In genomic region chr22:37043828-37044538, GRCh38 we compare ENCODE assay signal across 8 cellular contexts. TPM values are rescaled to one million over a fixed set of nuclear protein-coding genes. Genes with fewer than 3 reads are reported as not detected.
DNase-seq lines count a peak whose midpoint lies in the region; ATAC-seq and TF ChIP-seq lines count a peak whose summit lies in the region.

No MANE protein-coding gene starts in this region.

- TF ChIP-seq CTCF in AG10803 (conservative IDR thresholded peaks at IDR 0.05; ENCODE audit: low read length) (peak; percentile 51), fibroblast of villous mesenchyme (IDR thresholded peaks at IDR 0.05; ENCODE audit: insufficient read depth, low read depth, low read length) (peak; percentile 72), parathyroid adenoma (IDR thresholded peaks at IDR 0.05) (peak; percentile 56)

- H3K9me3 Mint-ChIP-seq in activated CD4-positive, alpha-beta T cell treated with anti-CD3 and anti-CD28 coated beads, Interleukin-2, amount 10 ng/mL, durations not matched to agents 7 days and 5 days, result no peaks in the 10 kb centered on the region

- no peaks in the 10 kb centered on the region for H3K79me2 ChIP-seq in parathyroid adenoma

- H3K4me3 ChIP-seq in AG10803 (ENCODE audit: low read length) (no peak overlapping the region), fibroblast of villous mesenchyme (ENCODE audit: low read depth, low read length) (no peak overlapping the region), parathyroid adenoma (ENCODE audit: low read depth, low read length) (no peak overlapping the region)

- peak overlapping the region; percentile 17 for H2AFZ ChIP-seq in parathyroid adenoma

- H3K4me1 ChIP-seq in parathyroid adenoma, result no peaks in the 10 kb centered on the region

- no peaks in the 10 kb centered on the region for H3K27me3 ChIP-seq in parathyroid adenoma (ENCODE audit: control insufficient read depth, insufficient read depth, low read length)

- H3K27ac ChIP-seq in parathyroid adenoma, result no peak overlapping the region

- peaks cover 7% of the 10 kb centered on the region for H3K27me3 Mint-ChIP-seq in activated CD4-positive, alpha-beta T cell treated with anti-CD3 and anti-CD28 coated beads, Interleukin-2, amount 10 ng/mL, durations not matched to agents 7 days and 5 days

- ATAC-seq in GM19025 (IDR thresholded peaks at IDR 0.05; ENCODE audit: low read depth, unreplicated experiment) (peak; percentile 55), GM21528 (IDR thresholded peaks at IDR 0.05; ENCODE audit: low FRiP score, unreplicated experiment) (no peak), GM18498 (IDR thresholded peaks at IDR 0.05; ENCODE audit: unreplicated experiment) (no peak)

- no peaks in the 10 kb centered on the region for H3K36me3 Mint-ChIP-seq in activated CD4-positive, alpha-beta T cell treated with anti-CD3 and anti-CD28 coated beads, Interleukin-2, amount 10 ng/mL, durations not matched to agents 7 days and 5 days (ENCODE audit: low read depth)

- H3K9me3 ChIP-seq in parathyroid adenoma (ENCODE audit: control insufficient read depth, low read length), result no peaks in the 10 kb centered on the region

- DNase-seq in AG10803 (ENCODE audit: low read depth) (peak; percentile 25), NCI-H1105 treated with DMSO at 0.1 percent for 48 hours (lab: John Stamatoyannopoulos, UW) (peak; percentile 24), fibroblast of villous mesenchyme (ENCODE audit: low read depth) (peak; percentile 58)
- peak; percentile 49 for DNase-seq in activated CD4-positive, alpha-beta T cell treated with anti-CD3 and anti-CD28 coated beads, Interleukin-2, amount 10 ng/mL, durations not matched to agents 7 days and 5 days

- H3K4me2 ChIP-seq in parathyroid adenoma (ENCODE audit: low read length), result no peak overlapping the region

- CTCF ChIA-PET in activated CD4-positive, alpha-beta T cell treated with anti-CD3 and anti-CD28 coated beads, Interleukin-2, amount 10 ng/mL, durations not matched to agents 7 days and 5 days (lab: Charles Lee), result interaction anchor here (0.7 to 4.2 kb wide), 18 partner anchors 9 to 284 kb away, joined by 3 to 12 read pairs (median 4); no protein-coding TSS in a partner anchor

- POLR2A ChIA-PET in activated CD4-positive, alpha-beta T cell treated with anti-CD3 and anti-CD28 coated beads, Interleukin-2, amount 10 ng/mL, durations not matched to agents 7 days and 5 days (lab: Charles Lee), result no interaction called here

- no peaks in the 10 kb centered on the region for H3K36me3 ChIP-seq in parathyroid adenoma (ENCODE audit: control insufficient read depth, insufficient read depth, low read length)

- H3K9ac ChIP-seq in parathyroid adenoma, result no peak overlapping the region

- H3K27ac Mint-ChIP-seq in activated CD4-positive, alpha-beta T cell treated with anti-CD3 and anti-CD28 coated beads, Interleukin-2, amount 10 ng/mL, durations not matched to agents 7 days and 5 days, result no peak overlapping the region

- peaks cover 25% of the 10 kb centered on the region for H3K4me1 Mint-ChIP-seq in activated CD4-positive, alpha-beta T cell treated with anti-CD3 and anti-CD28 coated beads, Interleukin-2, amount 10 ng/mL, durations not matched to agents 7 days and 5 days

- H3K4me3 Mint-ChIP-seq in activated CD4-positive, alpha-beta T cell treated with anti-CD3 and anti-CD28 coated beads, Interleukin-2, amount 10 ng/mL, durations not matched to agents 7 days and 5 days, result no peak overlapping the region

RNA-seq across cellular contexts. Expression of gene KCTD17, which starts 7.6 kb away (rescaled TPM):
- total RNA-seq in activated CD4-positive, alpha-beta T cell treated with anti-CD3 and anti-CD28 coated beads, Interleukin-2, amount 10 ng/mL, durations not matched to agents 7 days and 5 days, result 10 to 100 TPM; 25.7 to 29.7 TPM
- total RNA-seq in fibroblast of villous mesenchyme, result 28.9 and 34.1 TPM in 2 replicates

RNA-seq across cellular contexts. Expression of gene MPST, which starts 24.4 kb away (rescaled TPM):
- total RNA-seq in activated CD4-positive, alpha-beta T cell treated with anti-CD3 and anti-CD28 coated beads, Interleukin-2, amount 10 ng/mL, durations not matched to agents 7 days and 5 days, result 10 to 100 TPM; 15.6 to 18.8 TPM
- total RNA-seq in fibroblast of villous mesenchyme, result 64.3 and 94.1 TPM in 2 replicates

RNA-seq across cellular contexts. Expression of gene TST, which starts 24.7 kb away (rescaled TPM):
- total RNA-seq in activated CD4-positive, alpha-beta T cell treated with anti-CD3 and anti-CD28 coated beads, Interleukin-2, amount 10 ng/mL, durations not matched to agents 7 days and 5 days, result 1 to 10 TPM; 2.4 to 3.4 TPM
- 45.4 and 54.4 TPM in 2 replicates for total RNA-seq in fibroblast of villous mesenchyme

Comparison
In these comparisons a context has a peak if more than half of its experiments do, and no peak if none do; other contexts are left out.
1. RNA of gene TST, which starts 24.7 kb away (total RNA-seq): 45.4 to 54.4 TPM in fibroblast of villous mesenchyme; 2.4 to 3.4 TPM in activated CD4-positive, alpha-beta T cell treated with anti-CD3 and anti-CD28 coated beads, Interleukin-2, amount 10 ng/mL, durations not matched to agents 7 days and 5 days; every median in the first group is over 10 times any median in the second.
2. Peak in every context shown above with its lines, with median percentiles within 50 percentile points of each other: DNase-seq and CTCF ChIP-seq.